ENCODE assay signal across 8 cellular contexts in the genomic region with DNA sequence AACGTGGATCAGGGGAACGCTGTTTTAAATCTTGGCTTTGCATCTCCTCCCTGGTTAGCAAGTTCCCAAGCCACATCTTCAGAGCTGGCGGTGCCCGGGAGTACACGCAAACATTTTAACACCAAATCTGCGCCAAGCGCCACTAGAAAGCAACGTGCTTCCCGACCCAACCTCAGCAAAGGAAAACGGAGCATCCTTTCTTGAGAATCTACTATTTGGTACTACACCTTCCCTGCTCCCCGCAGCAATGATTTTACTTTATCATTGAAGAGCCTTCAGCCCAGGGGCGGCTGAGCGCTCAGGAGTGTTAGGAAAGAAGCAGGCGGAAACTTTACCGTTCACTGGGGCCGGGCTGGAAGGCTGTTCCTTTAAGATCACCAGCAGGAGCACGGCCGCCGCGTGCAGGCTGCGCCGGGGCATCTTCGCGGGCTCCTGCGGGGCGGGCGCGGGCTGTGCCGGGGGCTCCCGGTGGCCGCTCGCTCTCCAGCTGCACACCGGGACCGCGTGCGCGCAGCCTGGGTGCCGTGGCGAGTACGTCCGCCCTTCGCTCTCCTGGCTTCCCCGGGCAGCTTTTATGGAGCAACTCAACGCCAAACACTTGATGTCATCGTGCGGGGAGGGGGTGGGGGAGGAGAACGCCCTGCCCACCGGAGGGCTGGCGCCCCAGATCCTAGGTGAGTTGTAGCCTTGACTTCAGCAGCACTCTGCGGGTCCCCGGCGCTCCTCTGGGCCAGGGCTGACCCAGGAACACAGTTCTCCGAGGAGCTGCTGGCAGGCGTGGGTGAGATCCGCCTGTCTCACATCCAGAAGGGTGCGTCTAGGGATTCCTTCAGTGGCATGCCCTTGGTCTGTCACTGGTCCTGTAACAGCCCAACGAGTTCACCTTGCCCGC. TPM values are rescaled to one million over a fixed set of nuclear protein-coding genes. Genes with fewer than 3 reads are reported as not detected.
A peak's percentile ranks its signal among the peaks of the same experiment; 100 is the strongest.
DNase-seq lines count a peak whose midpoint lies in the region; ATAC-seq, FAIRE-seq and TF ChIP-seq lines count a peak whose summit lies in the region.

Gene CA12, minus strand, starts transcription at position 546 of the 892 bp plus-strand sequence. Its CDS starts 126 bp downstream, at position 420.

- CTCF ChIA-PET in A549 (lab: Yijun Ruan, JAX) = interaction anchor here (0.7 to 4.9 kb wide), 10 partner anchors 9 to 388 kb away, joined by 3 to 28 read pairs (median 4); no protein-coding TSS in a partner anchor
- CTCF ChIA-PET in activated CD8-positive, alpha-beta T cell treated with anti-CD3 and anti-CD28 coated beads, Interleukin-2, amount 10 ng/mL, durations not matched to agents 7 days and 5 days (lab: Charles Lee) = no interaction called here

- H3K4me1 Mint-ChIP-seq in activated CD8-positive, alpha-beta T cell treated with anti-CD3 and anti-CD28 coated beads, Interleukin-2, amount 10 ng/mL, durations not matched to agents 7 days and 5 days (ENCODE audit: low read depth) = peaks cover 11% of the 10 kb centered on the region

- H3K4me3 Mint-ChIP-seq in activated CD8-positive, alpha-beta T cell treated with anti-CD3 and anti-CD28 coated beads, Interleukin-2, amount 10 ng/mL, durations not matched to agents 7 days and 5 days = peak within 1 kb of the TSS; percentile 56

- under 1% methylated on average over 52 of the region's 58 CpGs for WGBS in A549 (ENCODE audit: missing lambda C conversion rate)

- H3K4me3 ChIP-seq in A549 (peak within 1 kb of the TSS; percentile 92), neutrophil (ENCODE audit: low read depth in 1 of 2, low read length in 1 of 2) (peak within 1 kb of the TSS; percentile 40 to 46)

- no peaks in the 10 kb centered on the region for H3K36me3 ChIP-seq in neutrophil

- H3K4me1 ChIP-seq in A549 = peaks cover 56% of the 10 kb centered on the region
- H3K4me1 ChIP-seq in foreskin keratinocyte = peaks cover 20% of the 10 kb centered on the region
- peaks cover 11 to 15% of the 10 kb centered on the region in 2 experiments for H3K4me1 ChIP-seq in neutrophil (ENCODE audit: control insufficient read depth in 1 of 2, insufficient read depth in 1 of 2, low read depth in 1 of 2, low read length in 1 of 2)

- H3K9me3 Mint-ChIP-seq in activated CD8-positive, alpha-beta T cell treated with anti-CD3 and anti-CD28 coated beads, Interleukin-2, amount 10 ng/mL, durations not matched to agents 7 days and 5 days (ENCODE audit: insufficient read depth) = no peaks in the 10 kb centered on the region

- POLR2A ChIA-PET in A549 (lab: Yijun Ruan, JAX) = interaction anchor here (1.2 to 2.6 kb wide), 2 partner anchors 10 to 123 kb away, joined by 3 to 28 read pairs; partner anchors contain the start of gene USP3
- POLR2A ChIA-PET in activated CD8-positive, alpha-beta T cell treated with anti-CD3 and anti-CD28 coated beads, Interleukin-2, amount 10 ng/mL, durations not matched to agents 7 days and 5 days (lab: Charles Lee) = interaction anchor here (0.6 kb wide), 1 partner anchor 52 kb away, joined by 3 read pairs; no protein-coding TSS in a partner anchor

- peak; percentile 18 for FAIRE-seq in A549 (lab: Jason Lieb, UNC)

- peak within 1 kb of the TSS; percentile 91 to 92 for H3K27ac ChIP-seq in A549
- H3K27ac ChIP-seq in foreskin keratinocyte = peak within 1 kb of the TSS; percentile 22
- no peak within 1 kb of the TSS for H3K27ac ChIP-seq in neutrophil

- H3K9me3 ChIP-seq in A549 = 0 out of 3 replicates have a peak, but pooled peaks cover 7% of the 10 kb centered on the region
- H3K9me3 ChIP-seq in neutrophil = no peaks in the 10 kb centered on the region

- H3K27ac Mint-ChIP-seq in activated CD8-positive, alpha-beta T cell treated with anti-CD3 and anti-CD28 coated beads, Interleukin-2, amount 10 ng/mL, durations not matched to agents 7 days and 5 days = no peak within 1 kb of the TSS

- peak; percentile 100 for TF ChIP-seq POLR2A in A549 (IDR thresholded peaks at IDR 0.05; ENCODE audit: low read length)

- no peak for TF ChIP-seq EP300 in A549 (IDR thresholded peaks at IDR 0.05)

- ATAC-seq in A549 (peak; percentile 78 to 81), foreskin keratinocyte (peak; percentile 35), GM19395 (IDR thresholded peaks at IDR 0.05; ENCODE audit: unreplicated experiment) (no peak)
- peak; percentile 88 for ATAC-seq in activated CD8-positive, alpha-beta T cell treated with anti-CD3 and anti-CD28 coated beads, Interleukin-2, amount 10 ng/mL, durations not matched to agents 7 days and 5 days

- TF ChIP-seq CTCF in A549 (IDR thresholded peaks at IDR 0.05) (no peak), foreskin keratinocyte (conservative IDR thresholded peaks at IDR 0.05) (no peak), neutrophil (IDR thresholded peaks at IDR 0.05) (no peak), GM20000 (IDR thresholded peaks at IDR 0.05; ENCODE audit: extremely low read depth, missing control alignments) (no peak)

- TF ChIP-seq RAD21 in A549 (conservative IDR thresholded peaks at IDR 0.05 in 1 of 2, IDR thresholded peaks at IDR 0.05 in 1 of 2) = peak in 1 of 2 experiments; percentile 25; a peak in 2 of 5 replicates

- H3K27me3 Mint-ChIP-seq in activated CD8-positive, alpha-beta T cell treated with anti-CD3 and anti-CD28 coated beads, Interleukin-2, amount 10 ng/mL, durations not matched to agents 7 days and 5 days (ENCODE audit: low read depth) = peaks cover 67% of the 10 kb centered on the region

- no peaks in the 10 kb centered on the region for H3K36me3 Mint-ChIP-seq in activated CD8-positive, alpha-beta T cell treated with anti-CD3 and anti-CD28 coated beads, Interleukin-2, amount 10 ng/mL, durations not matched to agents 7 days and 5 days (ENCODE audit: low read depth)

- peak within 1 kb of the TSS; percentile 97 for H3K4me2 ChIP-seq in A549

- DNase-seq in A549 (ENCODE audit: low read depth in 1 of 2, low spot score in 1 of 2) (peak; percentile 75 to 81), HCEC 1CT (peak; percentile 42), foreskin keratinocyte (peak in 1 of 2 donors; percentile 42), SHP77 treated with DMSO at 0.1 percent for 48 hours (lab: John Stamatoyannopoulos, UW) (no peak), GM20000 (ENCODE audit: low spot score) (no peak)
- DNase-seq in activated CD8-positive, alpha-beta T cell treated with anti-CD3 and anti-CD28 coated beads, Interleukin-2, amount 10 ng/mL, durations not matched to agents 7 days and 5 days = peak; percentile 28

- H3K27me3 ChIP-seq in foreskin keratinocyte (no peaks in the 10 kb centered on the region), neutrophil (peaks cover 71% of the 10 kb centered on the region)

TF ChIP-seq in A549, 52 proteins besides CTCF, POLR2A, EP300 and RAD21 (continues in another document):
- TF ChIP-seq, protein P1, sequence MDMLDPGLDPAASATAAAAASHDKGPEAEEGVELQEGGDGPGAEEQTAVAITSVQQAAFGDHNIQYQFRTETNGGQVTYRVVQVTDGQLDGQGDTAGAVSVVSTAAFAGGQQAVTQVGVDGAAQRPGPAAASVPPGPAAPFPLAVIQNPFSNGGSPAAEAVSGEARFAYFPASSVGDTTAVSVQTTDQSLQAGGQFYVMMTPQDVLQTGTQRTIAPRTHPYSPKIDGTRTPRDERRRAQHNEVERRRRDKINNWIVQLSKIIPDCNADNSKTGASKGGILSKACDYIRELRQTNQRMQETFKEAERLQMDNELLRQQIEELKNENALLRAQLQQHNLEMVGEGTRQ (IDR thresholded peaks at IDR 0.05) = no peak
- TF ChIP-seq BCL3 (IDR thresholded peaks at IDR 0.05) (peak; percentile 79; the same call in 1 of the 3 replicates), CBX2 (IDR thresholded peaks at IDR 0.05; ENCODE audit: borderline replicate concordance, low read depth) (no peak), HOXA7 (CRISPR knock-in tag; IDR thresholded peaks at IDR 0.05) (no peak), CBX8 (IDR thresholded peaks at IDR 0.05) (no peak), FOSL2 (IDR thresholded peaks at IDR 0.05) (no peak), FOSL2 (CRISPR knock-in tag; IDR thresholded peaks at IDR 0.05) (no peak), JUN (IDR thresholded peaks at IDR 0.05) (peak; percentile 55 to 58; a peak in 2 of 5 replicates), RARB (CRISPR knock-in tag; IDR thresholded peaks at IDR 0.05) (no peak), E2F6 (IDR thresholded peaks at IDR 0.05; ENCODE audit: borderline replicate concordance, low read depth) (no peak; the same call in 1 of the 2 replicates), POLR2AphosphoS2 (conservative IDR thresholded peaks at IDR 0.05; ENCODE audit: low read length) (no peak), MAX (IDR thresholded peaks at IDR 0.05) (peak; percentile 73), RFX5 (IDR thresholded peaks at IDR 0.05) (no peak)

RNA-seq across cellular contexts. Expression of gene CA12, which starts in this region (rescaled TPM):
- polyA plus RNA-seq in A549 (2011; rRNA removed) (323 and 389 TPM in 2 replicates), A549 (2017; fragmentation: RNase III; extraction: RNeasy Plus Mini Kit Qiagen cat#74134 plus additional on column Dnase treatment) (122 to 129 TPM (median 126 TPM) in 3 replicates), foreskin keratinocyte (8.8 and 10.6 TPM in 2 replicates)
- polyA plus RNA-seq in A549 (2012; cell fraction: cytosol; rRNA removed) = 126 and 167 TPM in 2 replicates
- 155 and 181 TPM in 2 replicates for polyA plus RNA-seq in A549 (2012; cell fraction: nucleus; rRNA removed)
- polyA minus RNA-seq in A549 (2011; rRNA and poly(A)+ RNA removed) = 186 and 245 TPM in 2 replicates
- not detected for total RNA-seq in activated CD8-positive, alpha-beta T cell treated with anti-CD3 and anti-CD28 coated beads, Interleukin-2, amount 10 ng/mL, durations not matched to agents 7 days and 5 days
- 21.6 and 32.3 TPM in 2 replicates for total RNA-seq in foreskin keratinocyte

Comparison
In these comparisons a context has a peak if more than half of its experiments do, and no peak if none do; other contexts are left out.
1. RNA of gene CA12 (total RNA-seq): 21.6 to 32.3 TPM in foreskin keratinocyte; not detected in activated CD8-positive, alpha-beta T cell treated with anti-CD3 and anti-CD28 coated beads, Interleukin-2, amount 10 ng/mL, durations not matched to agents 7 days and 5 days; every median in the first group is over 10 times any median in the second.
2. RNA of gene CA12 (polyA plus RNA-seq): 122 to 389 TPM in A549; 8.8 to 10.6 TPM in foreskin keratinocyte; every median in the first group is over 10 times any median in the second.
3. Peak in DNase-seq and ATAC-seq in activated CD8-positive, alpha-beta T cell treated with anti-CD3 and anti-CD28 coated beads, Interleukin-2, amount 10 ng/mL, durations not matched to agents 7 days and 5 days; RNA of the gene not detected or under 1 TPM.
4. DNase-seq: peak in A549 (2 of 2) and HCEC 1CT (single experiment); none in SHP77 treated with DMSO at 0.1 percent for 48 hours (single experiment) and GM20000 (single experiment).